Comparison of ENCODE assay signal across 20 cellular contexts in the genomic region with DNA sequence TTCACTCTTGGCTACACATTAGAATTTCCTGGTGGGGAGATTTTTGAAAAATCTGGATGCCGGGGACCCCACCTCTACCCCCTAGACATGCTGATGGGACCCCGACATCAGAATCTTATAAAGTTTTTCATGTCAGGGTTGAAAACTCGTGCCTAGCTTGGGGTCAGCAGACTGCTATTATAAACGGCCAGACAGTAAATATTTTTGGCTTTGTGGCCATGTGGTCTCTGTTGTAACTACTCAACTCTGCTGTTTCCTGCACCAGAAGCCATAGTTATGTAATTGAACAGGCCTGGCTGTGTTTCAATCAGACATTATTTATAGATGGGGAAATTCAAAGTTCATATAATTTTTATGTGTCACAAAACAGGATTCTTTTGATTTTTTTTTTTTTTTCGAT. TPM values are rescaled to one million over a fixed set of nuclear protein-coding genes. Genes with fewer than 3 reads are reported as not detected.
DNase-seq lines count a peak whose midpoint lies in the region; ATAC-seq and TF ChIP-seq lines count a peak whose summit lies in the region.
"Had no signal": no experiment of that assay in that cellular context is flagged by ENCODE, and none has a peak within 500 bp of the region (broad histone marks: within the 10 kb centered on the region; RNA-seq: fewer than 3 reads in every experiment).

No MANE protein-coding gene starts in this region.

- H3K4me1 ChIP-seq in heart right ventricle (peaks cover 20 to 93% (median 75%) of the 10 kb centered on the region in 9 donors), endodermal cell (ENCODE audit: control insufficient read depth, insufficient read depth, low read length) (no peaks in the 10 kb centered on the region), muscle layer of colon (ENCODE audit: insufficient read depth, low read length) (peaks cover 79% of the 10 kb centered on the region), uterus (peaks cover 0 to 7% of the 10 kb centered on the region in 2 donors), osteoblast (ENCODE audit: insufficient read depth, low read length) (peaks cover 11% of the 10 kb centered on the region)
- peaks cover 20% of the 10 kb centered on the region for H3K4me1 ChIP-seq in CD8-positive, alpha-beta T cell (ENCODE audit: insufficient read depth, low read length)

- no peak overlapping the region for H2AFZ ChIP-seq in osteoblast (ENCODE audit: low read length)

- ATAC-seq in heart right ventricle: peak in 1 of 8 donors; percentile 25
- no peak for ATAC-seq in Right ventricle myocardium superior (ENCODE audit: poor library complexity)
- no peak for ATAC-seq in GM18519 (IDR thresholded peaks at IDR 0.05; ENCODE audit: low FRiP score, unreplicated experiment)
- ATAC-seq in CD8-positive, alpha-beta T cell: no peak
- ATAC-seq: A549 had no signal

- H3K36me3 ChIP-seq in heart right ventricle (no peaks in the 10 kb centered on the region), endodermal cell (ENCODE audit: control insufficient read depth, insufficient read depth, low read length) (no peaks in the 10 kb centered on the region), muscle layer of colon (ENCODE audit: insufficient read depth, low read length) (no peaks in the 10 kb centered on the region), uterus (no peaks in the 10 kb centered on the region), osteoblast (ENCODE audit: insufficient read depth, low read length) (no peaks in the 10 kb centered on the region)
- no peaks in the 10 kb centered on the region for H3K36me3 ChIP-seq in CD8-positive, alpha-beta T cell (ENCODE audit: insufficient read depth, low read length)
- H3K36me3 ChIP-seq: neutrophil had no signal

- TF ChIP-seq POLR2A in uterus (IDR thresholded peaks at IDR 0.05): no peak

- TF ChIP-seq CTCF in heart right ventricle (IDR thresholded peaks at IDR 0.05) (no peak), endodermal cell (conservative IDR thresholded peaks at IDR 0.05) (no peak), uterus (IDR thresholded peaks at IDR 0.05) (no peak), osteoblast (IDR thresholded peaks at IDR 0.05; ENCODE audit: extremely low read depth, low read depth, low read length) (no peak)
- TF ChIP-seq CTCF in CD8-positive, alpha-beta T cell (IDR thresholded peaks at IDR 0.05): no peak

- H3K4me1 Mint-ChIP-seq in endodermal cell: peaks cover 11% of the 10 kb centered on the region
- peaks cover 17% of the 10 kb centered on the region for H3K4me1 Mint-ChIP-seq in CD8-positive, alpha-beta T cell (ENCODE audit: low read depth)

- no peak overlapping the region for H3K4me3 ChIP-seq in heart right ventricle
- no peak overlapping the region for H3K4me3 ChIP-seq in endodermal cell (ENCODE audit: low read length)
- peak overlapping the region in 1 of 2 donors; percentile 4 for H3K4me3 ChIP-seq in muscle layer of colon (ENCODE audit: low read depth in 1 of 2, low read length in 2 of 2)
- H3K4me3 ChIP-seq in uterus: no peak overlapping the region
- H3K4me3 ChIP-seq in osteoblast (ENCODE audit: insufficient read depth, low read length): no peak overlapping the region
- H3K4me3 ChIP-seq in CD8-positive, alpha-beta T cell (ENCODE audit: low read depth, low read length): no peak overlapping the region
- H3K4me3 ChIP-seq: A549 had no signal

- no peak overlapping the region for H3K27ac Mint-ChIP-seq in endodermal cell
- no peak overlapping the region for H3K27ac Mint-ChIP-seq in CD8-positive, alpha-beta T cell
- H3K27ac Mint-ChIP-seq: dendritic cell treated with granulocyte-macrophage colony-stimulating factor and Interleukin-4, amounts not matched to agents 40 ng/mL and 50 ng/mL, for 4 days; stimulated activated naive CD8-positive, alpha-beta T cell treated with anti-CD3 and anti-CD28 coated beads, Interleukin-15, Interleukin-2, amounts not matched to agents 100 ng/mL and 50 ng/mL, for 24 hours had no signal

- DNase-seq in heart right ventricle (no peak), Right ventricle myocardium superior (no peak), endodermal cell (peak; percentile 3), uterus (no peak), osteoblast (ENCODE audit: insufficient read length, low spot score, missing footprints) (no peak)
- DNase-seq in CD8-positive, alpha-beta T cell: no peak
- DNase-seq: activated CD4-positive, CD25-positive, alpha-beta regulatory T cell; activated gamma-delta T cell treated with Interleukin-2 at 50 U/mL for 16 hours; Caco-2; GF-D8; mammary epithelial cell; NCI-H1694; NCI-H446 treated with DMSO at 0.1 percent for 48 hours had no signal

- H3K9ac ChIP-seq in endodermal cell (ENCODE audit: extremely low read depth, low read length, poor library complexity, severe bottlenecking) (no peak overlapping the region), muscle layer of colon (ENCODE audit: low read length) (no peak overlapping the region)

- H3K4me3 Mint-ChIP-seq in endodermal cell: no peak overlapping the region
- no peak overlapping the region for H3K4me3 Mint-ChIP-seq in CD8-positive, alpha-beta T cell
- H3K4me3 Mint-ChIP-seq: dendritic cell treated with granulocyte-macrophage colony-stimulating factor and Interleukin-4, amounts not matched to agents 40 ng/mL and 50 ng/mL, for 4 days; stimulated activated naive CD8-positive, alpha-beta T cell treated with anti-CD3 and anti-CD28 coated beads, Interleukin-15, Interleukin-2, amounts not matched to agents 100 ng/mL and 50 ng/mL, for 24 hours had no signal

- H3K9me3 ChIP-seq in heart right ventricle: no peaks in the 10 kb centered on the region
- no peaks in the 10 kb centered on the region for H3K9me3 ChIP-seq in endodermal cell (ENCODE audit: control insufficient read depth, low read length)
- no peaks in the 10 kb centered on the region for H3K9me3 ChIP-seq in muscle layer of colon (ENCODE audit: low read length)
- H3K9me3 ChIP-seq in uterus: no peaks in the 10 kb centered on the region
- no peaks in the 10 kb centered on the region for H3K9me3 ChIP-seq in osteoblast (ENCODE audit: low read depth, low read length)
- no peaks in the 10 kb centered on the region for H3K9me3 ChIP-seq in CD8-positive, alpha-beta T cell (ENCODE audit: low read length)
- H3K9me3 ChIP-seq: A549, Caco-2, neutrophil had no signal

- no peaks in the 10 kb centered on the region for H3K9me3 Mint-ChIP-seq in endodermal cell
- no peaks in the 10 kb centered on the region for H3K9me3 Mint-ChIP-seq in CD8-positive, alpha-beta T cell
- H3K9me3 Mint-ChIP-seq: dendritic cell treated with granulocyte-macrophage colony-stimulating factor and Interleukin-4, amounts not matched to agents 40 ng/mL and 50 ng/mL, for 4 days; stimulated activated naive CD8-positive, alpha-beta T cell treated with anti-CD3 and anti-CD28 coated beads, Interleukin-15, Interleukin-2, amounts not matched to agents 100 ng/mL and 50 ng/mL, for 24 hours had no signal

- no peaks in the 10 kb centered on the region for H4K20me1 ChIP-seq in osteoblast (ENCODE audit: insufficient read depth, low read length)

- POLR2A ChIA-PET in CD8-positive, alpha-beta T cell (lab: Charles Lee): no interaction called here

- H3K27ac ChIP-seq in heart right ventricle (peak overlapping the region; percentile 16 to 94 (median 80)), endodermal cell (ENCODE audit: low read depth, low read length) (no peak overlapping the region), muscle layer of colon (ENCODE audit: low read depth, low read length) (peak overlapping the region; percentile 67), uterus (peak overlapping the region; percentile 41 to 86), osteoblast (ENCODE audit: low read depth, low read length) (no peak overlapping the region)
- no peak overlapping the region for H3K27ac ChIP-seq in CD8-positive, alpha-beta T cell (ENCODE audit: low read depth, low read length)
- H3K27ac ChIP-seq: A549, HL-60, neutrophil had no signal

- no peaks in the 10 kb centered on the region for H3K27me3 ChIP-seq in heart right ventricle
- H3K27me3 ChIP-seq in endodermal cell (ENCODE audit: control insufficient read depth, insufficient read depth, low read length, poor library complexity, severe bottlenecking): no peaks in the 10 kb centered on the region
- H3K27me3 ChIP-seq in muscle layer of colon (ENCODE audit: control insufficient read depth in 1 of 2, insufficient read depth in 2 of 2, low read length in 2 of 2): no peaks in the 10 kb centered on the region
- no peaks in the 10 kb centered on the region for H3K27me3 ChIP-seq in uterus
- peaks cover 2% of the 10 kb centered on the region for H3K27me3 ChIP-seq in osteoblast (ENCODE audit: insufficient read depth, low read length)
- no peaks in the 10 kb centered on the region for H3K27me3 ChIP-seq in CD8-positive, alpha-beta T cell (ENCODE audit: insufficient read depth, low read length)
- H3K27me3 ChIP-seq: neutrophil had no signal

- CTCF ChIA-PET in CD8-positive, alpha-beta T cell (lab: Charles Lee): no interaction called here

- intact Hi-C loops in heart right ventricle (cut with DNase I) (loop anchor here in 4 of 10 donors (5.0 kb wide), 2 partner anchors 41 to 46 kb away; partner anchors contain the start of gene ACACB (in 2 of the 4)), Right ventricle myocardium superior (cut with DNase I) (loop anchor here (5.0 kb wide), 1 partner anchor 36 kb away; no protein-coding TSS in a partner anchor), uterus (cut with DNase I; ENCODE audit: low total_unique reads) (no loop called here)
- intact Hi-C loops in CD8-positive, alpha-beta T cell (cut with DNase I, micrococcal nuclease): loop anchor here in 1 of 2 experiments (5.0 to 10.0 kb wide), 2 partner anchors 319 to 423 kb away; partner anchors contain the start of genes CORO1C, KCTD10 and UBE3B

- 19 to 33% methylated on average over 5 of the region's 5 CpGs for WGBS in heart right ventricle, 2 donors
- WGBS in endodermal cell (ENCODE audit: insufficient coverage in 1 of 2, insufficient read length in 1 of 2), 2 experiments: 94 to 95% methylated on average over 2 to 5 of the region's 5 CpGs

- no peak overlapping the region for H3K4me2 ChIP-seq in osteoblast (ENCODE audit: insufficient read depth, low read length)
- H3K4me2 ChIP-seq: A549 had no signal

- H3K27me3 Mint-ChIP-seq in endodermal cell (ENCODE audit: insufficient read depth): peaks cover 14% of the 10 kb centered on the region
- H3K27me3 Mint-ChIP-seq in CD8-positive, alpha-beta T cell (ENCODE audit: low read depth): no peaks in the 10 kb centered on the region
- H3K27me3 Mint-ChIP-seq: stimulated activated naive CD8-positive, alpha-beta T cell treated with anti-CD3 and anti-CD28 coated beads, Interleukin-15, Interleukin-2, amounts not matched to agents 100 ng/mL and 50 ng/mL, for 24 hours had no signal

- H3K36me3 Mint-ChIP-seq in endodermal cell (ENCODE audit: low read depth): no peaks in the 10 kb centered on the region
- peaks cover 3% of the 10 kb centered on the region for H3K36me3 Mint-ChIP-seq in CD8-positive, alpha-beta T cell

- no peaks in the 10 kb centered on the region for H3K79me2 ChIP-seq in osteoblast (ENCODE audit: insufficient read depth, low read length)

RNA-seq across cellular contexts. Expression of gene ACACB, which starts 41.6 kb away (rescaled TPM):
- total RNA-seq in heart right ventricle (100 to 1,000 TPM in 6 of 10 donors, 10 to 100 TPM in 4; 69.7 to 241 (median 107) TPM), Right ventricle myocardium superior (167 TPM), endodermal cell (10 to 100 TPM in 1 of 2 donors, 1 to 10 TPM in 1; 6.8 to 12.7 TPM), uterus (100 to 1,000 TPM in 2 of 4 donors, 10 to 100 TPM in 2; 22.0 to 137 (median 97.2) TPM), osteoblast (13.8 and 16.2 TPM in 2 replicates)
- polyA plus RNA-seq in heart right ventricle: 100 to 1,000 TPM in 1 of 2 donors, 10 to 100 TPM in 1; 12.8 to 193 TPM
- 5.9 TPM for polyA plus RNA-seq in endodermal cell (2013, experiment 1 of 2)
- polyA plus RNA-seq in endodermal cell (2013, experiment 2 of 2): 7.0 TPM
- 10 to 100 TPM; 20.2 to 23.4 TPM for total RNA-seq in CD8-positive, alpha-beta T cell

Comparison
In these comparisons a context has a peak if more than half of its experiments do, and no peak if none do; other contexts are left out.
1. H3K27ac ChIP-seq: peak in heart right ventricle (10 of 10), muscle layer of colon (single experiment) and uterus (2 of 2); none in endodermal cell (single experiment), osteoblast (single experiment) and CD8-positive, alpha-beta T cell (single experiment).